13 cellular contexts compared by ENCODE assay signal in the genomic region with DNA sequence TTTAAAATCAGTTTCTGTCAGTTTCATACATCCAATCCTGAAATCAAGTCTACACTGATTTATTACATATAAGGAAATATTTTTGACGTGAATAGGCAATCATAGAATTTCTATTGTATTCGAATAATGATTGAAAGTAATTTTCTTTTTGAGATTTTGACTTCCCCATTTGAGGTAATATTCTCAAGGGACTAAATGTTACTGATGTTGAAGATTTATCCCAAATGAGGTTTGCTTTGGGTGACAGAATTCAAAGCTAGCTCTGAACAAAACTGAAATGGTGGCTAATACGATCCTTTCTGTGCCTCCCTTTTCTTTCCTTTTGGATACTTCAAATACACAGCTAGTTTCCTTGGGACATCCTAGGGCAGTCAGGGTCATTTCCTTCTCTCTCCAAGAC. TPM values are rescaled to one million over a fixed set of nuclear protein-coding genes. Genes with fewer than 3 reads are reported as not detected.
DNase-seq lines count a peak whose midpoint lies in the region; ATAC-seq, FAIRE-seq and TF ChIP-seq lines count a peak whose summit lies in the region.
"Had no signal": no experiment of that assay in that cellular context is flagged by ENCODE, and none has a peak within 500 bp of the region (broad histone marks: within the 10 kb centered on the region; RNA-seq: fewer than 3 reads in every experiment).

No MANE protein-coding gene starts in this region.

- H3K27me3 ChIP-seq in astrocyte (ENCODE audit: insufficient read depth, low read length): no peaks in the 10 kb centered on the region

- H3K27ac ChIP-seq in astrocyte (ENCODE audit: low read depth, low read length) (peak overlapping the region; percentile 82), substantia nigra (ENCODE audit: low read depth, low read length, poor library complexity, severe bottlenecking) (peak overlapping the region; percentile 88)

- peaks cover 11% of the 10 kb centered on the region for H3K4me1 ChIP-seq in astrocyte (ENCODE audit: insufficient read depth, low read length)

- H3K4me3 ChIP-seq in astrocyte (ENCODE audit: insufficient read depth, low read depth, low read length): no peak overlapping the region

- H3K4me2 ChIP-seq in astrocyte (ENCODE audit: low read length): peak overlapping the region; percentile 83

- H3K4me3 Mint-ChIP-seq in HFFc6 (peak overlapping the region; percentile 87; the same call in 1 of the 2 replicates), astrocyte (ENCODE audit: unreplicated experiment) (no peak overlapping the region)
- H3K4me3 Mint-ChIP-seq: activated naive CD8-positive, alpha-beta T cell treated with anti-CD3 and anti-CD28 coated beads, Interleukin-2, amount 50 U/mL, for 24 hours; CD8-positive, alpha-beta memory T cell; neural crest cell; WTC11 had no signal

- no peak for ATAC-seq in HG03442 (IDR thresholded peaks at IDR 0.05; ENCODE audit: unreplicated experiment)
- ATAC-seq in activated CD4-positive, CD25-positive, alpha-beta regulatory T cell treated with anti-CD3 and anti-CD28 coated beads, Interleukin-2, amount 50 U/mL, for 24 hours: no peak
- ATAC-seq: WTC11 had no signal

- H3K79me2 ChIP-seq in astrocyte (ENCODE audit: insufficient read depth, low read length): no peaks in the 10 kb centered on the region

- peak overlapping the region; percentile 98 for H3K27ac Mint-ChIP-seq in HFFc6
- peak overlapping the region; percentile 92 for H3K27ac Mint-ChIP-seq in astrocyte (ENCODE audit: unreplicated experiment)
- H3K27ac Mint-ChIP-seq: activated naive CD8-positive, alpha-beta T cell treated with anti-CD3 and anti-CD28 coated beads, Interleukin-2, amount 50 U/mL, for 24 hours; WTC11 had no signal

- H3K36me3 Mint-ChIP-seq in HFFc6 (ENCODE audit: low read depth) (no peaks in the 10 kb centered on the region; the same call in 1 of the 2 replicates), astrocyte (ENCODE audit: low read depth, unreplicated experiment) (no peaks in the 10 kb centered on the region)
- H3K36me3 Mint-ChIP-seq: CD8-positive, alpha-beta memory T cell; WTC11 had no signal

- H3K36me3 ChIP-seq in astrocyte (ENCODE audit: insufficient read depth, low read length): no peaks in the 10 kb centered on the region

- peak overlapping the region; percentile 72 for H3K9ac ChIP-seq in astrocyte (ENCODE audit: low read length)

- no peak for FAIRE-seq in astrocyte (lab: Jason Lieb, UNC)

- no peak for DNase-seq in HFFc6
- no peak for DNase-seq in astrocyte (ENCODE audit: low read depth)
- peak; percentile 12 for DNase-seq in medulla oblongata (ENCODE audit: extremely low spot score)
- DNase-seq in substantia nigra (lab: John Stamatoyannopoulos, UW): no peak
- no peak for DNase-seq in globus pallidus (ENCODE audit: low spot score)
- no peak for DNase-seq in SK-N-DZ (ENCODE audit: low spot score)
- DNase-seq: activated naive CD8-positive, alpha-beta T cell treated with anti-CD3 and anti-CD28 coated beads, Interleukin-2, amount 50 U/mL, for 24 hours; CD8-positive, alpha-beta memory T cell; NCI-H187 treated with DMSO at 0.1 percent for 48 hours had no signal

- no peak for TF ChIP-seq CTCF in HFFc6 (IDR thresholded peaks at IDR 0.05)
- no peak for TF ChIP-seq CTCF in astrocyte (IDR thresholded peaks at IDR 0.05; ENCODE audit: insufficient read depth, low read depth, low read length)

- H3K4me1 Mint-ChIP-seq in HFFc6 (ENCODE audit: low read depth) (peaks cover 33% of the 10 kb centered on the region), astrocyte (ENCODE audit: low read depth, unreplicated experiment) (peaks cover 22% of the 10 kb centered on the region)
- H3K4me1 Mint-ChIP-seq: CD8-positive, alpha-beta memory T cell; neural crest cell; WTC11 had no signal

- H2AFZ ChIP-seq in astrocyte (ENCODE audit: low read depth, low read length): no peak overlapping the region

- no peaks in the 10 kb centered on the region for H4K20me1 ChIP-seq in astrocyte (ENCODE audit: insufficient read depth, low read length)

- H3K9me3 Mint-ChIP-seq in HFFc6 (no peaks in the 10 kb centered on the region), astrocyte (ENCODE audit: unreplicated experiment) (no peaks in the 10 kb centered on the region)
- H3K9me3 Mint-ChIP-seq: activated naive CD8-positive, alpha-beta T cell treated with anti-CD3 and anti-CD28 coated beads, Interleukin-2, amount 50 U/mL, for 24 hours; CD8-positive, alpha-beta memory T cell; neural crest cell; WTC11 had no signal

- H3K27me3 Mint-ChIP-seq in HFFc6 (ENCODE audit: insufficient read depth) (no peaks in the 10 kb centered on the region; the same call in 1 of the 2 replicates), astrocyte (ENCODE audit: low read depth, unreplicated experiment) (no peaks in the 10 kb centered on the region)
- H3K27me3 Mint-ChIP-seq: activated naive CD8-positive, alpha-beta T cell treated with anti-CD3 and anti-CD28 coated beads, Interleukin-2, amount 50 U/mL, for 24 hours; CD8-positive, alpha-beta memory T cell had no signal

- no peaks in the 10 kb centered on the region for H3K9me3 ChIP-seq in astrocyte (ENCODE audit: insufficient read depth, low read depth, low read length)

RNA-seq across cellular contexts. Expression of a gene that starts 12.9 kb away (rescaled TPM):
- 100 to 1,000 TPM; 229 to 242 (median 240) TPM for total RNA-seq in HFFc6 (2021; fragmentation: NEBNext Ultra II Directional; extraction: Animal tissue kit (Norgen Biotek cat#: 25700))
- total RNA-seq in astrocyte: 206 and 227 TPM in 2 replicates
- 560 and 563 TPM in 2 replicates for polyA plus RNA-seq in SK-N-DZ (2014; cell fraction: cytosol; rRNA removed)
- 310 and 358 TPM in 2 replicates for polyA plus RNA-seq in SK-N-DZ (2014; cell fraction: nucleus; rRNA removed)

RNA-seq across cellular contexts. Expression of a gene that starts 35.7 kb away (rescaled TPM):
- total RNA-seq in HFFc6 (2021; fragmentation: NEBNext Ultra II Directional; extraction: Animal tissue kit (Norgen Biotek cat#: 25700)): 10 to 100 TPM; 34.6 to 50.6 (median 42.2) TPM
- total RNA-seq in astrocyte: 26.6 and 29.7 TPM in 2 replicates
- 53.0 TPM in 2 replicates for polyA plus RNA-seq in SK-N-DZ (2014; cell fraction: cytosol; rRNA removed)
- 11.4 and 19.1 TPM in 2 replicates for polyA plus RNA-seq in SK-N-DZ (2014; cell fraction: nucleus; rRNA removed)

RNA-seq across cellular contexts. Expression of a gene that starts 52.8 kb away (rescaled TPM):
- total RNA-seq in HFFc6 (2021; fragmentation: NEBNext Ultra II Directional; extraction: Animal tissue kit (Norgen Biotek cat#: 25700)): 100 to 1,000 TPM; 316 to 393 (median 342) TPM
- 267 and 275 TPM in 2 replicates for total RNA-seq in astrocyte
- 82.5 and 83.5 TPM in 2 replicates for polyA plus RNA-seq in SK-N-DZ (2014; cell fraction: cytosol; rRNA removed)
- polyA plus RNA-seq in SK-N-DZ (2014; cell fraction: nucleus; rRNA removed): 72.4 and 88.3 TPM in 2 replicates
